Comparison of ENCODE assay signal across 1 cellular context in the genomic region with DNA sequence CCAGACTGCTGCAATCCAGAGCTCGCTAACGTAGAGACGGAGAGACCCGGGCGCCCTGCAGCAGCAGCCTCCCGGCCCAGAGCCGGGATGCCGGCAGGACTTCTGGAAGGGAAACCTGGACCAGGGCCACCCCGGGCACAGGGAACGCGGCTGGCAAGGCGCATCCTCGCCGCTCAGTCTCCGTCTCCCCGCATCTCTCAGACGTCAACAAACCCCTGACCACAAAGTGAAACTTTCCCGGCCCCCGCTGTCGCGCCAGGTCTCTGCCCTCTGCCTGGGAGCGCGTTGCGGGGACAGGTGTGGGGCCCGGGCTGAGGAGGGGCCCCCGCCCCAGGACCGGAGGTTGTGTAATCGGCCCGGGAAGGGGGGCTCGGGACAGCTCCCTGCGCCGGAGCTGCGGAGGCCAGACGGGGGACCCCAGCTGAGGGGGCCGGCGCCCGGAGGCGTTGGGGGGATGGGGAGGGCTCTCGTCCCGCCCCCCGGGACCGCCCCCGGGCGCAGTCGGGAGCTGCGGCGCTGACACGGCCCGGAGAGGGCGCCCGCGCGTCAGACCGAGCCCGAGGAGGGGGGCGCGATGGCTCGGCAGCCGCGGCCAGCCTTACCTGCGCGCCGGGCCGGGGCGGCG.
TF ChIP-seq lines count a peak whose summit lies in the region.

No MANE protein-coding gene starts in this region.

TF ChIP-seq in K562, 482 proteins besides CTCF, POLR2A, EP300 and RAD21 (continued from another document and continues in another):
- TF ChIP-seq, protein P1, sequence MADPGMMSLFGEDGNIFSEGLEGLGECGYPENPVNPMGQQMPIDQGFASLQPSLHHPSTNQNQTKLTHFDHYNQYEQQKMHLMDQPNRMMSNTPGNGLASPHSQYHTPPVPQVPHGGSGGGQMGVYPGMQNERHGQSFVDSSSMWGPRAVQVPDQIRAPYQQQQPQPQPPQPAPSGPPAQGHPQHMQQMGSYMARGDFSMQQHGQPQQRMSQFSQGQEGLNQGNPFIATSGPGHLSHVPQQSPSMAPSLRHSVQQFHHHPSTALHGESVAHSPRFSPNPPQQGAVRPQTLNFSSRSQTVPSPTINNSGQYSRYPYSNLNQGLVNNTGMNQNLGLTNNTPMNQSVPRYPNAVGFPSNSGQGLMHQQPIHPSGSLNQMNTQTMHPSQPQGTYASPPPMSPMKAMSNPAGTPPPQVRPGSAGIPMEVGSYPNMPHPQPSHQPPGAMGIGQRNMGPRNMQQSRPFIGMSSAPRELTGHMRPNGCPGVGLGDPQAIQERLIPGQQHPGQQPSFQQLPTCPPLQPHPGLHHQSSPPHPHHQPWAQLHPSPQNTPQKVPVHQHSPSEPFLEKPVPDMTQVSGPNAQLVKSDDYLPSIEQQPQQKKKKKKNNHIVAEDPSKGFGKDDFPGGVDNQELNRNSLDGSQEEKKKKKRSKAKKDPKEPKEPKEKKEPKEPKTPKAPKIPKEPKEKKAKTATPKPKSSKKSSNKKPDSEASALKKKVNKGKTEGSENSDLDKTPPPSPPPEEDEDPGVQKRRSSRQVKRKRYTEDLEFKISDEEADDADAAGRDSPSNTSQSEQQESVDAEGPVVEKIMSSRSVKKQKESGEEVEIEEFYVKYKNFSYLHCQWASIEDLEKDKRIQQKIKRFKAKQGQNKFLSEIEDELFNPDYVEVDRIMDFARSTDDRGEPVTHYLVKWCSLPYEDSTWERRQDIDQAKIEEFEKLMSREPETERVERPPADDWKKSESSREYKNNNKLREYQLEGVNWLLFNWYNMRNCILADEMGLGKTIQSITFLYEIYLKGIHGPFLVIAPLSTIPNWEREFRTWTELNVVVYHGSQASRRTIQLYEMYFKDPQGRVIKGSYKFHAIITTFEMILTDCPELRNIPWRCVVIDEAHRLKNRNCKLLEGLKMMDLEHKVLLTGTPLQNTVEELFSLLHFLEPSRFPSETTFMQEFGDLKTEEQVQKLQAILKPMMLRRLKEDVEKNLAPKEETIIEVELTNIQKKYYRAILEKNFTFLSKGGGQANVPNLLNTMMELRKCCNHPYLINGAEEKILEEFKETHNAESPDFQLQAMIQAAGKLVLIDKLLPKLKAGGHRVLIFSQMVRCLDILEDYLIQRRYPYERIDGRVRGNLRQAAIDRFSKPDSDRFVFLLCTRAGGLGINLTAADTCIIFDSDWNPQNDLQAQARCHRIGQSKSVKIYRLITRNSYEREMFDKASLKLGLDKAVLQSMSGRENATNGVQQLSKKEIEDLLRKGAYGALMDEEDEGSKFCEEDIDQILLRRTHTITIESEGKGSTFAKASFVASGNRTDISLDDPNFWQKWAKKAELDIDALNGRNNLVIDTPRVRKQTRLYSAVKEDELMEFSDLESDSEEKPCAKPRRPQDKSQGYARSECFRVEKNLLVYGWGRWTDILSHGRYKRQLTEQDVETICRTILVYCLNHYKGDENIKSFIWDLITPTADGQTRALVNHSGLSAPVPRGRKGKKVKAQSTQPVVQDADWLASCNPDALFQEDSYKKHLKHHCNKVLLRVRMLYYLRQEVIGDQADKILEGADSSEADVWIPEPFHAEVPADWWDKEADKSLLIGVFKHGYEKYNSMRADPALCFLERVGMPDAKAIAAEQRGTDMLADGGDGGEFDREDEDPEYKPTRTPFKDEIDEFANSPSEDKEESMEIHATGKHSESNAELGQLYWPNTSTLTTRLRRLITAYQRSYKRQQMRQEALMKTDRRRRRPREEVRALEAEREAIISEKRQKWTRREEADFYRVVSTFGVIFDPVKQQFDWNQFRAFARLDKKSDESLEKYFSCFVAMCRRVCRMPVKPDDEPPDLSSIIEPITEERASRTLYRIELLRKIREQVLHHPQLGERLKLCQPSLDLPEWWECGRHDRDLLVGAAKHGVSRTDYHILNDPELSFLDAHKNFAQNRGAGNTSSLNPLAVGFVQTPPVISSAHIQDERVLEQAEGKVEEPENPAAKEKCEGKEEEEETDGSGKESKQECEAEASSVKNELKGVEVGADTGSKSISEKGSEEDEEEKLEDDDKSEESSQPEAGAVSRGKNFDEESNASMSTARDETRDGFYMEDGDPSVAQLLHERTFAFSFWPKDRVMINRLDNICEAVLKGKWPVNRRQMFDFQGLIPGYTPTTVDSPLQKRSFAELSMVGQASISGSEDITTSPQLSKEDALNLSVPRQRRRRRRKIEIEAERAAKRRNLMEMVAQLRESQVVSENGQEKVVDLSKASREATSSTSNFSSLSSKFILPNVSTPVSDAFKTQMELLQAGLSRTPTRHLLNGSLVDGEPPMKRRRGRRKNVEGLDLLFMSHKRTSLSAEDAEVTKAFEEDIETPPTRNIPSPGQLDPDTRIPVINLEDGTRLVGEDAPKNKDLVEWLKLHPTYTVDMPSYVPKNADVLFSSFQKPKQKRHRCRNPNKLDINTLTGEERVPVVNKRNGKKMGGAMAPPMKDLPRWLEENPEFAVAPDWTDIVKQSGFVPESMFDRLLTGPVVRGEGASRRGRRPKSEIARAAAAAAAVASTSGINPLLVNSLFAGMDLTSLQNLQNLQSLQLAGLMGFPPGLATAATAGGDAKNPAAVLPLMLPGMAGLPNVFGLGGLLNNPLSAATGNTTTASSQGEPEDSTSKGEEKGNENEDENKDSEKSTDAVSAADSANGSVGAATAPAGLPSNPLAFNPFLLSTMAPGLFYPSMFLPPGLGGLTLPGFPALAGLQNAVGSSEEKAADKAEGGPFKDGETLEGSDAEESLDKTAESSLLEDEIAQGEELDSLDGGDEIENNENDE (IDR thresholded peaks at IDR 0.05; ENCODE audit: low read depth, low read length) = no peak
- TF ChIP-seq KLF13 (tag; IDR thresholded peaks at IDR 0.05; ENCODE audit: borderline replicate concordance, low read depth) = no peak; the same call in 1 of the 2 replicates
- TF ChIP-seq, protein P2, sequence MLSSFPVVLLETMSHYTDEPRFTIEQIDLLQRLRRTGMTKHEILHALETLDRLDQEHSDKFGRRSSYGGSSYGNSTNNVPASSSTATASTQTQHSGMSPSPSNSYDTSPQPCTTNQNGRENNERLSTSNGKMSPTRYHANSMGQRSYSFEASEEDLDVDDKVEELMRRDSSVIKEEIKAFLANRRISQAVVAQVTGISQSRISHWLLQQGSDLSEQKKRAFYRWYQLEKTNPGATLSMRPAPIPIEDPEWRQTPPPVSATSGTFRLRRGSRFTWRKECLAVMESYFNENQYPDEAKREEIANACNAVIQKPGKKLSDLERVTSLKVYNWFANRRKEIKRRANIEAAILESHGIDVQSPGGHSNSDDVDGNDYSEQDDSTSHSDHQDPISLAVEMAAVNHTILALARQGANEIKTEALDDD (IDR thresholded peaks at IDR 0.05) = no peak
- peak; percentile 47; the same call in 1 of the 2 replicates for TF ChIP-seq CEBPB (tag; IDR thresholded peaks at IDR 0.05)
- no peak for TF ChIP-seq ATF7 (IDR thresholded peaks at IDR 0.05)
- TF ChIP-seq, protein P3, sequence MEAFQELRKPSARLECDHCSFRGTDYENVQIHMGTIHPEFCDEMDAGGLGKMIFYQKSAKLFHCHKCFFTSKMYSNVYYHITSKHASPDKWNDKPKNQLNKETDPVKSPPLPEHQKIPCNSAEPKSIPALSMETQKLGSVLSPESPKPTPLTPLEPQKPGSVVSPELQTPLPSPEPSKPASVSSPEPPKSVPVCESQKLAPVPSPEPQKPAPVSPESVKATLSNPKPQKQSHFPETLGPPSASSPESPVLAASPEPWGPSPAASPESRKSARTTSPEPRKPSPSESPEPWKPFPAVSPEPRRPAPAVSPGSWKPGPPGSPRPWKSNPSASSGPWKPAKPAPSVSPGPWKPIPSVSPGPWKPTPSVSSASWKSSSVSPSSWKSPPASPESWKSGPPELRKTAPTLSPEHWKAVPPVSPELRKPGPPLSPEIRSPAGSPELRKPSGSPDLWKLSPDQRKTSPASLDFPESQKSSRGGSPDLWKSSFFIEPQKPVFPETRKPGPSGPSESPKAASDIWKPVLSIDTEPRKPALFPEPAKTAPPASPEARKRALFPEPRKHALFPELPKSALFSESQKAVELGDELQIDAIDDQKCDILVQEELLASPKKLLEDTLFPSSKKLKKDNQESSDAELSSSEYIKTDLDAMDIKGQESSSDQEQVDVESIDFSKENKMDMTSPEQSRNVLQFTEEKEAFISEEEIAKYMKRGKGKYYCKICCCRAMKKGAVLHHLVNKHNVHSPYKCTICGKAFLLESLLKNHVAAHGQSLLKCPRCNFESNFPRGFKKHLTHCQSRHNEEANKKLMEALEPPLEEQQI (IDR thresholded peaks at IDR 0.05) = no peak
- no peak for TF ChIP-seq RBM17 (IDR thresholded peaks at IDR 0.05; ENCODE audit: borderline replicate concordance, low read depth, low read length)
- TF ChIP-seq, protein P4, sequence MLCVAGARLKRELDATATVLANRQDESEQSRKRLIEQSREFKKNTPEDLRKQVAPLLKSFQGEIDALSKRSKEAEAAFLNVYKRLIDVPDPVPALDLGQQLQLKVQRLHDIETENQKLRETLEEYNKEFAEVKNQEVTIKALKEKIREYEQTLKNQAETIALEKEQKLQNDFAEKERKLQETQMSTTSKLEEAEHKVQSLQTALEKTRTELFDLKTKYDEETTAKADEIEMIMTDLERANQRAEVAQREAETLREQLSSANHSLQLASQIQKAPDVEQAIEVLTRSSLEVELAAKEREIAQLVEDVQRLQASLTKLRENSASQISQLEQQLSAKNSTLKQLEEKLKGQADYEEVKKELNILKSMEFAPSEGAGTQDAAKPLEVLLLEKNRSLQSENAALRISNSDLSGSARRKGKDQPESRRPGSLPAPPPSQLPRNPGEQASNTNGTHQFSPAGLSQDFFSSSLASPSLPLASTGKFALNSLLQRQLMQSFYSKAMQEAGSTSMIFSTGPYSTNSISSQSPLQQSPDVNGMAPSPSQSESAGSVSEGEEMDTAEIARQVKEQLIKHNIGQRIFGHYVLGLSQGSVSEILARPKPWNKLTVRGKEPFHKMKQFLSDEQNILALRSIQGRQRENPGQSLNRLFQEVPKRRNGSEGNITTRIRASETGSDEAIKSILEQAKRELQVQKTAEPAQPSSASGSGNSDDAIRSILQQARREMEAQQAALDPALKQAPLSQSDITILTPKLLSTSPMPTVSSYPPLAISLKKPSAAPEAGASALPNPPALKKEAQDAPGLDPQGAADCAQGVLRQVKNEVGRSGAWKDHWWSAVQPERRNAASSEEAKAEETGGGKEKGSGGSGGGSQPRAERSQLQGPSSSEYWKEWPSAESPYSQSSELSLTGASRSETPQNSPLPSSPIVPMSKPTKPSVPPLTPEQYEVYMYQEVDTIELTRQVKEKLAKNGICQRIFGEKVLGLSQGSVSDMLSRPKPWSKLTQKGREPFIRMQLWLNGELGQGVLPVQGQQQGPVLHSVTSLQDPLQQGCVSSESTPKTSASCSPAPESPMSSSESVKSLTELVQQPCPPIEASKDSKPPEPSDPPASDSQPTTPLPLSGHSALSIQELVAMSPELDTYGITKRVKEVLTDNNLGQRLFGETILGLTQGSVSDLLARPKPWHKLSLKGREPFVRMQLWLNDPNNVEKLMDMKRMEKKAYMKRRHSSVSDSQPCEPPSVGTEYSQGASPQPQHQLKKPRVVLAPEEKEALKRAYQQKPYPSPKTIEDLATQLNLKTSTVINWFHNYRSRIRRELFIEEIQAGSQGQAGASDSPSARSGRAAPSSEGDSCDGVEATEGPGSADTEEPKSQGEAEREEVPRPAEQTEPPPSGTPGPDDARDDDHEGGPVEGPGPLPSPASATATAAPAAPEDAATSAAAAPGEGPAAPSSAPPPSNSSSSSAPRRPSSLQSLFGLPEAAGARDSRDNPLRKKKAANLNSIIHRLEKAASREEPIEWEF (CRISPR knock-in tag; IDR thresholded peaks at IDR 0.05) = no peak
- TF ChIP-seq, protein P5, sequence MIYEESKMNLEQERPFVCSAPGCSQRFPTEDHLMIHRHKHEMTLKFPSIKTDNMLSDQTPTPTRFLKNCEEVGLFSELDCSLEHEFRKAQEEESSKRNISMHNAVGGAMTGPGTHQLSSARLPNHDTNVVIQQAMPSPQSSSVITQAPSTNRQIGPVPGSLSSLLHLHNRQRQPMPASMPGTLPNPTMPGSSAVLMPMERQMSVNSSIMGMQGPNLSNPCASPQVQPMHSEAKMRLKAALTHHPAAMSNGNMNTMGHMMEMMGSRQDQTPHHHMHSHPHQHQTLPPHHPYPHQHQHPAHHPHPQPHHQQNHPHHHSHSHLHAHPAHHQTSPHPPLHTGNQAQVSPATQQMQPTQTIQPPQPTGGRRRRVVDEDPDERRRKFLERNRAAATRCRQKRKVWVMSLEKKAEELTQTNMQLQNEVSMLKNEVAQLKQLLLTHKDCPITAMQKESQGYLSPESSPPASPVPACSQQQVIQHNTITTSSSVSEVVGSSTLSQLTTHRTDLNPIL (CRISPR knock-in tag; IDR thresholded peaks at IDR 0.05) = no peak
- 0 out of 2 replicates have a peak, but pooled peaks have one; percentile 25 for TF ChIP-seq NR2C2 (CRISPR knock-in tag; IDR thresholded peaks at IDR 0.05)
- TF ChIP-seq NR2C2 (tag; IDR thresholded peaks at IDR 0.05) = no peak
- no peak for TF ChIP-seq HNRNPK (IDR thresholded peaks at IDR 0.05; ENCODE audit: low read depth, low read length, poor library complexity, severe bottlenecking)
- TF ChIP-seq, protein P6, sequence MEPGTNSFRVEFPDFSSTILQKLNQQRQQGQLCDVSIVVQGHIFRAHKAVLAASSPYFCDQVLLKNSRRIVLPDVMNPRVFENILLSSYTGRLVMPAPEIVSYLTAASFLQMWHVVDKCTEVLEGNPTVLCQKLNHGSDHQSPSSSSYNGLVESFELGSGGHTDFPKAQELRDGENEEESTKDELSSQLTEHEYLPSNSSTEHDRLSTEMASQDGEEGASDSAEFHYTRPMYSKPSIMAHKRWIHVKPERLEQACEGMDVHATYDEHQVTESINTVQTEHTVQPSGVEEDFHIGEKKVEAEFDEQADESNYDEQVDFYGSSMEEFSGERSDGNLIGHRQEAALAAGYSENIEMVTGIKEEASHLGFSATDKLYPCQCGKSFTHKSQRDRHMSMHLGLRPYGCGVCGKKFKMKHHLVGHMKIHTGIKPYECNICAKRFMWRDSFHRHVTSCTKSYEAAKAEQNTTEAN (CRISPR knock-in tag; IDR thresholded peaks at IDR 0.05) = no peak
- TF ChIP-seq, protein P7, sequence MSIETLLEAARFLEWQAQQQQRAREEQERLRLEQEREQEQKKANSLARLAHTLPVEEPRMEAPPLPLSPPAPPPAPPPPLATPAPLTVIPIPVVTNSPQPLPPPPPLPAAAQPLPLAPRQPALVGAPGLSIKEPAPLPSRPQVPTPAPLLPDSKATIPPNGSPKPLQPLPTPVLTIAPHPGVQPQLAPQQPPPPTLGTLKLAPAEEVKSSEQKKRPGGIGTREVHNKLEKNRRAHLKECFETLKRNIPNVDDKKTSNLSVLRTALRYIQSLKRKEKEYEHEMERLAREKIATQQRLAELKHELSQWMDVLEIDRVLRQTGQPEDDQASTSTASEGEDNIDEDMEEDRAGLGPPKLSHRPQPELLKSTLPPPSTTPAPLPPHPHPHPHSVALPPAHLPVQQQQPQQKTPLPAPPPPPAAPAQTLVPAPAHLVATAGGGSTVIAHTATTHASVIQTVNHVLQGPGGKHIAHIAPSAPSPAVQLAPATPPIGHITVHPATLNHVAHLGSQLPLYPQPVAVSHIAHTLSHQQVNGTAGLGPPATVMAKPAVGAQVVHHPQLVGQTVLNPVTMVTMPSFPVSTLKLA (conservative IDR thresholded peaks at IDR 0.05) = peak in 1 of 2 experiments; percentile 14; a peak in 1 of 4 replicates
- TF ChIP-seq CTBP1 (IDR thresholded peaks at IDR 0.05; ENCODE audit: borderline replicate concordance) = peak; percentile 65
- no peak for TF ChIP-seq SNIP1 (IDR thresholded peaks at IDR 0.05; ENCODE audit: low read depth)
- peak; percentile 34; the same call in 1 of the 2 replicates for TF ChIP-seq PHF8 (IDR thresholded peaks at IDR 0.05; ENCODE audit: borderline replicate concordance, low read length)
- no peak for TF ChIP-seq ARHGAP35 (IDR thresholded peaks at IDR 0.05; ENCODE audit: partially characterized antibody)
